In genomic region chr5:157165668-157166067, GRCh38 we compare ENCODE assay signal across 20 cellular contexts. TPM values are rescaled to one million over a fixed set of nuclear protein-coding genes. Genes with fewer than 3 reads are reported as not detected.
DNase-seq lines count a peak whose midpoint lies in the region; ATAC-seq lines count a peak whose summit lies in the region.
"Had no signal": no experiment of that assay in that cellular context is flagged by ENCODE, and none has a peak within 500 bp of the region (broad histone marks: within the 10 kb centered on the region; RNA-seq: fewer than 3 reads in every experiment).

No MANE protein-coding gene starts in this region.

- intact Hi-C loops in activated CD4-positive, alpha-beta T cell treated with anti-CD3 and anti-CD28 coated beads for 36 hours (cut with DNase I, micrococcal nuclease) = no loop called here
- intact Hi-C loops in activated T-helper 2 cell treated with anti-CD3 and anti-CD28 coated beads, Interferon-gamma antibody, Interleukin-2, Interleukin-4, amounts not matched to agents 10 μg/mL and 5 μg/mL and 100 μg/mL, durations not matched to agents 14 hours and 24 hours and 36 hours (cut with micrococcal nuclease) = no loop called here

- H3K36me3 ChIP-seq in MG63 = no peaks in the 10 kb centered on the region
- H3K36me3 ChIP-seq: BE2C had no signal

- peaks cover 14% of the 10 kb centered on the region for H3K36me3 Mint-ChIP-seq in activated CD4-positive, alpha-beta T cell treated with anti-CD3 and anti-CD28 coated beads for 36 hours (ENCODE audit: low read depth)
- H3K36me3 Mint-ChIP-seq in activated naive CD4-positive, alpha-beta T cell treated with anti-CD3 and anti-CD28 coated beads, Interleukin-2, amount 10 ng/mL, durations not matched to agents 7 days and 5 days = peaks cover 11% of the 10 kb centered on the region
- H3K36me3 Mint-ChIP-seq in activated T-helper 2 cell treated with anti-CD3 and anti-CD28 coated beads, Interferon-gamma antibody, Interleukin-2, Interleukin-4, amounts not matched to agents 10 μg/mL and 5 μg/mL and 100 μg/mL, durations not matched to agents 14 hours and 24 hours and 36 hours (ENCODE audit: low read depth) = peaks cover 11% of the 10 kb centered on the region
- H3K36me3 Mint-ChIP-seq: CD4-positive, alpha-beta memory T cell had no signal

- peak overlapping the region; percentile 88 for H3K27ac Mint-ChIP-seq in activated CD4-positive, alpha-beta T cell treated with anti-CD3 and anti-CD28 coated beads for 36 hours
- H3K27ac Mint-ChIP-seq in activated naive CD4-positive, alpha-beta T cell treated with anti-CD3 and anti-CD28 coated beads, Interleukin-2, amount 10 ng/mL, durations not matched to agents 7 days and 5 days = peak overlapping the region; percentile 86
- H3K27ac Mint-ChIP-seq in activated T-helper 2 cell treated with anti-CD3 and anti-CD28 coated beads, Interferon-gamma antibody, Interleukin-2, Interleukin-4, amounts not matched to agents 10 μg/mL and 5 μg/mL and 100 μg/mL, durations not matched to agents 14 hours and 24 hours and 36 hours = no peak overlapping the region

- H3K9me3 ChIP-seq in MG63 = no peaks in the 10 kb centered on the region
- H3K9me3 ChIP-seq: BE2C had no signal

- CTCF ChIA-PET in activated CD4-positive, alpha-beta T cell treated with anti-CD3 and anti-CD28 coated beads for 36 hours (lab: Charles Lee) = interaction anchor here (0.5 to 1.1 kb wide), 4 partner anchors 10 to 21 kb away, joined by 3 read pairs; no protein-coding TSS in a partner anchor
- CTCF ChIA-PET in activated naive CD4-positive, alpha-beta T cell treated with anti-CD3 and anti-CD28 coated beads, Interleukin-2, amount 10 ng/mL, durations not matched to agents 7 days and 5 days (lab: Charles Lee) = interaction anchor here (0.6 kb wide), 1 partner anchor 103 kb away, joined by 3 read pairs; no protein-coding TSS in a partner anchor

- no peak for ATAC-seq in activated CD4-positive, alpha-beta T cell treated with anti-CD3 and anti-CD28 coated beads for 36 hours

- H3K27me3 ChIP-seq in MG63 = peaks cover 7% of the 10 kb centered on the region; the same call in 1 of the 2 replicates

- H3K4me1 Mint-ChIP-seq in activated CD4-positive, alpha-beta T cell treated with anti-CD3 and anti-CD28 coated beads for 36 hours = peaks cover 67% of the 10 kb centered on the region
- peaks cover 71% of the 10 kb centered on the region for H3K4me1 Mint-ChIP-seq in activated naive CD4-positive, alpha-beta T cell treated with anti-CD3 and anti-CD28 coated beads, Interleukin-2, amount 10 ng/mL, durations not matched to agents 7 days and 5 days
- H3K4me1 Mint-ChIP-seq in activated T-helper 2 cell treated with anti-CD3 and anti-CD28 coated beads, Interferon-gamma antibody, Interleukin-2, Interleukin-4, amounts not matched to agents 10 μg/mL and 5 μg/mL and 100 μg/mL, durations not matched to agents 14 hours and 24 hours and 36 hours (ENCODE audit: low read depth) = peaks cover 68% of the 10 kb centered on the region

- POLR2A ChIA-PET in activated CD4-positive, alpha-beta T cell treated with anti-CD3 and anti-CD28 coated beads for 36 hours (lab: Charles Lee) = no interaction called here

- no peaks in the 10 kb centered on the region for H3K27me3 Mint-ChIP-seq in activated CD4-positive, alpha-beta T cell treated with anti-CD3 and anti-CD28 coated beads for 36 hours
- peaks cover 6% of the 10 kb centered on the region for H3K27me3 Mint-ChIP-seq in activated naive CD4-positive, alpha-beta T cell treated with anti-CD3 and anti-CD28 coated beads, Interleukin-2, amount 10 ng/mL, durations not matched to agents 7 days and 5 days
- no peaks in the 10 kb centered on the region for H3K27me3 Mint-ChIP-seq in activated T-helper 2 cell treated with anti-CD3 and anti-CD28 coated beads, Interferon-gamma antibody, Interleukin-2, Interleukin-4, amounts not matched to agents 10 μg/mL and 5 μg/mL and 100 μg/mL, durations not matched to agents 14 hours and 24 hours and 36 hours (ENCODE audit: low read depth)
- H3K27me3 Mint-ChIP-seq: CD4-positive, alpha-beta memory T cell had no signal

- H3K4me3 ChIP-seq in MG63 = no peak overlapping the region

- DNase-seq in activated CD4-positive, alpha-beta T cell treated with anti-CD3 and anti-CD28 coated beads for 36 hours = no peak
- DNase-seq in activated CD4-positive, alpha-beta T cell treated with anti-CD3 and anti-CD28 coated beads for 1 hour = no peak
- DNase-seq in activated naive CD4-positive, alpha-beta T cell treated with anti-CD3 and anti-CD28 coated beads, Interleukin-2, amount 10 ng/mL, durations not matched to agents 7 days and 5 days = no peak
- no peak for DNase-seq in activated naive CD4-positive, alpha-beta T cell treated with anti-CD3 and anti-CD28 coated beads, Interleukin-2, amount 50 U/mL, for 16 hours
- peak; percentile 1 for DNase-seq in activated T-helper 2 cell treated with anti-CD3 and anti-CD28 coated beads, Interferon-gamma antibody, Interleukin-2, Interleukin-4, amounts not matched to agents 10 μg/mL and 5 μg/mL and 100 μg/mL, durations not matched to agents 14 hours and 24 hours and 36 hours (ENCODE audit: low spot score)
- DNase-seq in stimulated activated CD8-positive, alpha-beta memory T cell treated with anti-CD3 and anti-CD28 coated beads, Interleukin-4, amount 100 ng/mL, for 48 hours = peak; percentile 24
- no peak for DNase-seq in stimulated activated CD4-positive, alpha-beta T cell treated with anti-CD3 and anti-CD28 coated beads, Interleukin-2, amount 100 ng/mL, for 48 hours
- DNase-seq in MG63 = no peak
- DNase-seq: 8988T; BE2C; CD4-positive, alpha-beta memory T cell; NCI-H1048; NCI-H1436 treated with DMSO at 0.1 percent for 48 hours; NCI-H2029 treated with DMSO at 0.1 percent for 48 hours; NCI-H2171 treated with DMSO at 0.1 percent for 48 hours; NCI-H446 treated with DMSO at 0.1 percent for 48 hours; NCI-H748 treated with DMSO at 0.1 percent for 48 hours; OCI-M1 had no signal

- no peak overlapping the region for H3K4me3 Mint-ChIP-seq in activated CD4-positive, alpha-beta T cell treated with anti-CD3 and anti-CD28 coated beads for 36 hours
- H3K4me3 Mint-ChIP-seq in activated naive CD4-positive, alpha-beta T cell treated with anti-CD3 and anti-CD28 coated beads, Interleukin-2, amount 10 ng/mL, durations not matched to agents 7 days and 5 days = no peak overlapping the region
- no peak overlapping the region for H3K4me3 Mint-ChIP-seq in activated T-helper 2 cell treated with anti-CD3 and anti-CD28 coated beads, Interferon-gamma antibody, Interleukin-2, Interleukin-4, amounts not matched to agents 10 μg/mL and 5 μg/mL and 100 μg/mL, durations not matched to agents 14 hours and 24 hours and 36 hours (ENCODE audit: low read depth)

- peaks cover 3% of the 10 kb centered on the region for H3K9me3 Mint-ChIP-seq in activated CD4-positive, alpha-beta T cell treated with anti-CD3 and anti-CD28 coated beads for 36 hours (ENCODE audit: low read depth)
- H3K9me3 Mint-ChIP-seq in activated naive CD4-positive, alpha-beta T cell treated with anti-CD3 and anti-CD28 coated beads, Interleukin-2, amount 10 ng/mL, durations not matched to agents 7 days and 5 days = peaks cover 14% of the 10 kb centered on the region
- peaks cover 6% of the 10 kb centered on the region for H3K9me3 Mint-ChIP-seq in activated T-helper 2 cell treated with anti-CD3 and anti-CD28 coated beads, Interferon-gamma antibody, Interleukin-2, Interleukin-4, amounts not matched to agents 10 μg/mL and 5 μg/mL and 100 μg/mL, durations not matched to agents 14 hours and 24 hours and 36 hours

RNA-seq across cellular contexts. Expression of gene GARIN3, which starts 0.4 kb away (rescaled TPM):
- total RNA-seq in activated CD4-positive, alpha-beta T cell treated with anti-CD3 and anti-CD28 coated beads for 36 hours = under 1 TPM; 0.79 to 0.82 TPM
- total RNA-seq in activated T-helper 2 cell treated with anti-CD3 and anti-CD28 coated beads, Interferon-gamma antibody, Interleukin-2, Interleukin-4, amounts not matched to agents 10 μg/mL and 5 μg/mL and 100 μg/mL, durations not matched to agents 14 hours and 24 hours and 36 hours = 0.23 and 0.30 TPM in 2 replicates
- not detected in 2 replicates for total RNA-seq in MG63 (2014; rRNA removed; shearing (Covaris generic); ENCODE audit: low replicate concordance)
- total RNA-seq: CD4-positive, alpha-beta memory T cell; H4; M059J had no signal

RNA-seq across cellular contexts. Expression of gene ITK, which starts 15.0 kb away (rescaled TPM):
- 100 to 1,000 TPM; 208 to 249 TPM for total RNA-seq in activated CD4-positive, alpha-beta T cell treated with anti-CD3 and anti-CD28 coated beads for 36 hours
- 313 and 319 TPM in 2 replicates for total RNA-seq in activated T-helper 2 cell treated with anti-CD3 and anti-CD28 coated beads, Interferon-gamma antibody, Interleukin-2, Interleukin-4, amounts not matched to agents 10 μg/mL and 5 μg/mL and 100 μg/mL, durations not matched to agents 14 hours and 24 hours and 36 hours
- total RNA-seq in MG63 (2014; rRNA removed; shearing (Covaris generic); ENCODE audit: low replicate concordance) = not detected in 2 replicates

RNA-seq across cellular contexts. Expression of gene MED7, which starts 23.0 kb away (rescaled TPM):
- total RNA-seq in activated CD4-positive, alpha-beta T cell treated with anti-CD3 and anti-CD28 coated beads for 36 hours = 10 to 100 TPM in 1 of 2 experiments, 1 to 10 TPM in 1; 10.0 to 16.9 TPM
- total RNA-seq in activated T-helper 2 cell treated with anti-CD3 and anti-CD28 coated beads, Interferon-gamma antibody, Interleukin-2, Interleukin-4, amounts not matched to agents 10 μg/mL and 5 μg/mL and 100 μg/mL, durations not matched to agents 14 hours and 24 hours and 36 hours = 12.5 and 13.1 TPM in 2 replicates
- 15.4 and 27.6 TPM in 2 replicates for total RNA-seq in MG63 (2014; rRNA removed; shearing (Covaris generic); ENCODE audit: low replicate concordance)

RNA-seq across cellular contexts. Expression of gene HAVCR2, which starts 56.8 kb away (rescaled TPM):
- 10 to 100 TPM; 12.6 to 15.9 TPM for total RNA-seq in activated CD4-positive, alpha-beta T cell treated with anti-CD3 and anti-CD28 coated beads for 36 hours
- total RNA-seq in activated T-helper 2 cell treated with anti-CD3 and anti-CD28 coated beads, Interferon-gamma antibody, Interleukin-2, Interleukin-4, amounts not matched to agents 10 μg/mL and 5 μg/mL and 100 μg/mL, durations not matched to agents 14 hours and 24 hours and 36 hours = 48.6 and 50.5 TPM in 2 replicates
- 0.23 TPM in 1 of 2 replicates, not detected in the other for total RNA-seq in MG63 (2014; rRNA removed; shearing (Covaris generic); ENCODE audit: low replicate concordance)

Comparison
In these comparisons a context has a peak if more than half of its experiments do, and no peak if none do; other contexts are left out.
1. DNase-seq: peak in activated T-helper 2 cell treated with anti-CD3 and anti-CD28 coated beads, Interferon-gamma antibody, Interleukin-2, Interleukin-4, amounts not matched to agents 10 μg/mL and 5 μg/mL and 100 μg/mL, durations not matched to agents 14 hours and 24 hours and 36 hours (single experiment) and stimulated activated CD8-positive, alpha-beta memory T cell treated with anti-CD3 and anti-CD28 coated beads, Interleukin-4, amount 100 ng/mL, for 48 hours (single experiment); none in activated CD4-positive, alpha-beta T cell treated with anti-CD3 and anti-CD28 coated beads for 36 hours (single experiment), activated CD4-positive, alpha-beta T cell treated with anti-CD3 and anti-CD28 coated beads for 1 hour (single experiment), activated naive CD4-positive, alpha-beta T cell treated with anti-CD3 and anti-CD28 coated beads, Interleukin-2, amount 10 ng/mL, durations not matched to agents 7 days and 5 days (single experiment), activated naive CD4-positive, alpha-beta T cell treated with anti-CD3 and anti-CD28 coated beads, Interleukin-2, amount 50 U/mL, for 16 hours (single experiment), stimulated activated CD4-positive, alpha-beta T cell treated with anti-CD3 and anti-CD28 coated beads, Interleukin-2, amount 100 ng/mL, for 48 hours (0 of 2) and MG63 (single experiment).
2. RNA of gene ITK, which starts 15.0 kb away (total RNA-seq): 313 to 319 TPM in activated T-helper 2 cell treated with anti-CD3 and anti-CD28 coated beads, Interferon-gamma antibody, Interleukin-2, Interleukin-4, amounts not matched to agents 10 μg/mL and 5 μg/mL and 100 μg/mL, durations not matched to agents 14 hours and 24 hours and 36 hours and 208 to 249 TPM in activated CD4-positive, alpha-beta T cell treated with anti-CD3 and anti-CD28 coated beads for 36 hours; not detected in MG63; every median in the first group is over 100 times any median in the second.